ENCODE assay signal across 8 cellular contexts in the genomic region with DNA sequence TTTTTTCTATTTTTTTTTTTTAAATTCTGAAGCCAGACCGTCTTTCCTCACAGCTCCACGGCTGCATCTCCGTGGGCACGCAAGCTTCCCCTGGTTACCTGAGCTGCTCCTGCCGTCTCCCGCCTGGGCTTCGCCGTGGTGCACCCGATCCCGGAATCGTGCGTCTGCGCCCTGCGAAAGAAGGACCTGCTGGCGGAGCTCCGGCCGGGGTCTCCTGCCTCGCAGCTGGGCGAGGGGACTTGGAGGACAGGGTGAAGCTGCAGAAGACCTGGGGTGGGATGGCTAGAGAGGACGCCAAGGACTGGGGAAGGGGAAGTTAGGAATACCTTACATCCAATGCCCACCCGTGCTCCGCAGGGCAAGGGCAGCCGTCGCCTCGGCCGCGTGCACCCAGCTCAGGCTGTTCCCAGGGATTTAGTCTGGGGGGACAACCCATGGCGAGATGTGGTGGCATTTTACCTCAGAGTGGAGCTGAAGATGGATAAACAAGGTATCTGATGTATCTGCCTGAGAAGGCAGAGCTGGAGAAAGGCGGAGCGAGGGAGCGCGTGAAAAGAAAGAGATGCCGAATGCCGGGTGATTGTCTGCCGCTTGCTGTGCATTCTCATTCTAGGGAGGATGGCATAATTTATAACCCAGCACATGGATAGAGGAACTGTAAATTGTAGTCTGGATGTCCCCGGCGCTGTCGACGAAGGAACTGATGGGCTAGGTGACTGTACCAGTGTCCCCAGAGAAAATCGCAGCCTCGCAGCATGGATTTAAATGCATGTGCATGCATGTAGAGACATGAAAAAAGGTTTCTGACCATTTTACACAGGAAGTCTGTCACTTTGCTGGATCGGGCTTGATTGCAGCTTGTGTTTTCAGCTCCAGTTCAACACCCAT.
DNase-seq lines count a peak whose midpoint lies in the region; ATAC-seq and TF ChIP-seq lines count a peak whose summit lies in the region.

No MANE protein-coding gene starts in this region.

- H3K36me3 ChIP-seq in BJ (ENCODE audit: control insufficient read depth, insufficient read depth, low read length) (no peaks in the 10 kb centered on the region), duodenal mucosa (ENCODE audit: control insufficient read depth in 1 of 2, insufficient read depth in 2 of 2, low read length in 2 of 2) (no peaks in the 10 kb centered on the region)

- H3K36me3 Mint-ChIP-seq in neural crest cell (ENCODE audit: low read depth) = no peaks in the 10 kb centered on the region

- H3K4me3 Mint-ChIP-seq in neural crest cell = peak overlapping the region; percentile 20

- peak overlapping the region; percentile 47 for H3K4me3 ChIP-seq in BJ (ENCODE audit: low read depth, low read length)
- H3K4me3 ChIP-seq in duodenal mucosa (ENCODE audit: low read depth in 1 of 2, low read length in 2 of 2) = peak overlapping the region; percentile 53 to 58

- CTCF ChIA-PET in BJ (lab: Yijun Ruan, JAX) = interaction anchor here (0.6 to 1.1 kb wide), 5 partner anchors 548 to 621 kb away, joined by 3 to 4 read pairs (median 4); no protein-coding TSS in a partner anchor

- peaks cover 63% of the 10 kb centered on the region for H3K4me1 Mint-ChIP-seq in neural crest cell

- H3K9me3 Mint-ChIP-seq in neural crest cell = peaks cover 3% of the 10 kb centered on the region

- POLR2A ChIA-PET in BJ (lab: Charles Lee) = interaction anchor here (0.8 kb wide), 1 partner anchor 1299 kb away, joined by 3 read pairs; no protein-coding TSS in a partner anchor

- no peaks in the 10 kb centered on the region for H3K9me3 ChIP-seq in duodenal mucosa (ENCODE audit: control insufficient read depth in 1 of 2, low read length in 2 of 2)

- DNase-seq in BJ (ENCODE audit: low read depth) (no peak), NCI-H1694 treated with DMSO at 0.1 percent for 48 hours (lab: John Stamatoyannopoulos, UW) (peak; percentile 63), neural crest cell (ENCODE audit: low read depth, low spot score) (no peak), HuH-7.5 (ENCODE audit: low spot score) (no peak), T1000 (lab: John Stamatoyannopoulos, UW) (no peak)
- DNase-seq in activated effector memory CD4-positive, alpha-beta T cell treated with Interleukin-2 at 50 U/mL for 16 hours = no peak

- TF ChIP-seq CTCF in BJ (IDR thresholded peaks at IDR 0.05; ENCODE audit: insufficient read depth, low read depth, low read length) (no peak), neural crest cell (conservative IDR thresholded peaks at IDR 0.05) (no peak)

- no peak overlapping the region for H3K27ac ChIP-seq in duodenal mucosa (ENCODE audit: low read depth, low read length)

- no peak for ATAC-seq in HG02623 (IDR thresholded peaks at IDR 0.05; ENCODE audit: unreplicated experiment)

- H3K27me3 ChIP-seq in BJ (ENCODE audit: control insufficient read depth, insufficient read depth, low read length) (no peaks in the 10 kb centered on the region), duodenal mucosa (ENCODE audit: control insufficient read depth in 1 of 2, insufficient read depth in 2 of 2, low read length in 2 of 2) (no peaks in the 10 kb centered on the region)

- H3K27me3 Mint-ChIP-seq in neural crest cell (ENCODE audit: low read depth) = no peaks in the 10 kb centered on the region

- H3K9ac ChIP-seq in duodenal mucosa (ENCODE audit: low read depth in 1 of 2, low read length in 2 of 2) = no peak overlapping the region

- no peak overlapping the region for H3K27ac Mint-ChIP-seq in neural crest cell (ENCODE audit: unreplicated experiment)

- H3K4me1 ChIP-seq in duodenal mucosa (ENCODE audit: control insufficient read depth in 1 of 2, insufficient read depth in 2 of 2, low read length in 2 of 2) = peaks cover 0 to 7% of the 10 kb centered on the region in 2 donors
